In the genomic region with DNA sequence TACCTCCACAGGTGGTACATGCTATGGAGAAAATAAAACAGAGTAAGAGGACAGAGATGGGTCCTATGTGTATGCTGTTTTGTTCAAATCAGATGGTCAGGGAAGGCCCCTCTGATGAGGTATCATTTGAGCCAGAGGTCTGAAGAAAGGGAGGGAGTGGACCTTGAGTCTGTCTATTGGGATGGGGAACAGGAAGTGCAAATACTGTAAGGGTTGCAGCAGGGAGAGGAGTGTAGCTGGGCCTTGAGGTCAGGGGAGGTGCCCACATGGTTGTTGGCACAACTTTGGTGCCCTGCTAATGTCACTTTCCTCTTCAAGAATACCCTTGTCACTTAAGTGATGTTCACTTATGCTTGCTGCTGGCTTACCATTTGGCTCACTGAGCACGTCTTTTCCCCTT, we compare ENCODE assay signal across 20 cellular contexts.
DNase-seq lines count a peak whose midpoint lies in the region; ATAC-seq and FAIRE-seq lines count a peak whose summit lies in the region.
"Had no signal": no experiment of that assay in that cellular context is flagged by ENCODE, and none has a peak within 500 bp of the region (broad histone marks: within the 10 kb centered on the region; RNA-seq: fewer than 3 reads in every experiment).

No MANE protein-coding gene starts in this region.

- no peak for ATAC-seq in activated CD8-positive, alpha-beta memory T cell treated with anti-CD3 and anti-CD28 coated beads, Interleukin-2, amount 10 ng/mL, durations not matched to agents 7 days and 5 days
- peak in 1 of 2 donors; percentile 56 for ATAC-seq in natural killer cell treated with Interleukin-12 subunit alpha and Interleukin-12 subunit beta and Interleukin-15 and Interleukin-18, amount 100 ng/mL, for 72 hours
- ATAC-seq in sciatic nerve = no peak
- ATAC-seq: gastroesophageal sphincter, K562 had no signal

- H3K27me3 Mint-ChIP-seq in activated CD8-positive, alpha-beta memory T cell treated with anti-CD3 and anti-CD28 coated beads, Interleukin-2, amount 10 ng/mL, durations not matched to agents 7 days and 5 days = no peaks in the 10 kb centered on the region
- no peaks in the 10 kb centered on the region for H3K27me3 Mint-ChIP-seq in activated naive CD8-positive, alpha-beta T cell
- no peaks in the 10 kb centered on the region for H3K27me3 Mint-ChIP-seq in natural killer cell treated with Interleukin-12 subunit alpha and Interleukin-12 subunit beta and Interleukin-15 and Interleukin-18, amount 100 ng/mL, for 72 hours

- H3K4me1 Mint-ChIP-seq in activated CD8-positive, alpha-beta memory T cell treated with anti-CD3 and anti-CD28 coated beads, Interleukin-2, amount 10 ng/mL, durations not matched to agents 7 days and 5 days = peaks cover 85% of the 10 kb centered on the region
- peaks cover 88% of the 10 kb centered on the region for H3K4me1 Mint-ChIP-seq in activated naive CD8-positive, alpha-beta T cell (ENCODE audit: low read depth)
- peaks cover 74 to 76% of the 10 kb centered on the region in 2 donors for H3K4me1 Mint-ChIP-seq in natural killer cell treated with Interleukin-12 subunit alpha and Interleukin-12 subunit beta and Interleukin-15 and Interleukin-18, amount 100 ng/mL, for 72 hours (ENCODE audit: low read depth in 2 of 2)

- H3K9me3 Mint-ChIP-seq in activated CD8-positive, alpha-beta memory T cell treated with anti-CD3 and anti-CD28 coated beads, Interleukin-2, amount 10 ng/mL, durations not matched to agents 7 days and 5 days (ENCODE audit: low read depth) = no peaks in the 10 kb centered on the region
- H3K9me3 Mint-ChIP-seq in activated naive CD8-positive, alpha-beta T cell (ENCODE audit: low read depth) = no peaks in the 10 kb centered on the region
- no peaks in the 10 kb centered on the region for H3K9me3 Mint-ChIP-seq in natural killer cell treated with Interleukin-12 subunit alpha and Interleukin-12 subunit beta and Interleukin-15 and Interleukin-18, amount 100 ng/mL, for 72 hours
- H3K9me3 Mint-ChIP-seq: CD14-positive monocyte, nephron had no signal

- peaks cover 36% of the 10 kb centered on the region for H3K36me3 Mint-ChIP-seq in activated CD8-positive, alpha-beta memory T cell treated with anti-CD3 and anti-CD28 coated beads, Interleukin-2, amount 10 ng/mL, durations not matched to agents 7 days and 5 days
- peaks cover 8% of the 10 kb centered on the region for H3K36me3 Mint-ChIP-seq in activated naive CD8-positive, alpha-beta T cell
- no peaks in the 10 kb centered on the region for H3K36me3 Mint-ChIP-seq in natural killer cell treated with Interleukin-12 subunit alpha and Interleukin-12 subunit beta and Interleukin-15 and Interleukin-18, amount 100 ng/mL, for 72 hours
- H3K36me3 Mint-ChIP-seq: CD14-positive monocyte had no signal

- DNase-seq in activated CD8-positive, alpha-beta memory T cell treated with anti-CD3 and anti-CD28 coated beads, Interleukin-2, amount 10 ng/mL, durations not matched to agents 7 days and 5 days = peak; percentile 31
- DNase-seq in activated CD8-positive, alpha-beta memory T cell treated with anti-CD3 and anti-CD28 coated beads for 24 hours = no peak
- DNase-seq in HTR-8/SVneo (ENCODE audit: insufficient read length, low spot score) (no peak), GOT3 (lab: John Stamatoyannopoulos, UW) (no peak), NCI-H187 (lab: John Stamatoyannopoulos, UW) (no peak), sciatic nerve (ENCODE audit: low spot score) (no peak)
- DNase-seq in natural killer cell treated with Interleukin-12 subunit alpha and Interleukin-12 subunit beta and Interleukin-15 and Interleukin-18, amount 100 ng/mL, for 72 hours (ENCODE audit: low spot score) = no peak
- DNase-seq: activated effector memory CD4-positive, alpha-beta T cell treated with Interleukin-2 at 50 U/mL for 16 hours; GM23248; NCI-H1930; NCI-H226; NCI-H774; right lobe of liver; Right ventricle myocardium superior; stimulated activated CD4-positive, alpha-beta T cell treated with anti-CD3 and anti-CD28 coated beads, Interleukin-15, amount 100 ng/mL, for 24 hours had no signal

- FAIRE-seq in HTR-8/SVneo (lab: Jason Lieb, UNC) = peak; percentile 98
- FAIRE-seq: K562 had no signal

- H3K4me3 Mint-ChIP-seq in activated CD8-positive, alpha-beta memory T cell treated with anti-CD3 and anti-CD28 coated beads, Interleukin-2, amount 10 ng/mL, durations not matched to agents 7 days and 5 days = peak overlapping the region; percentile 13
- peak overlapping the region; percentile 31 for H3K4me3 Mint-ChIP-seq in activated naive CD8-positive, alpha-beta T cell
- H3K4me3 Mint-ChIP-seq in natural killer cell treated with Interleukin-12 subunit alpha and Interleukin-12 subunit beta and Interleukin-15 and Interleukin-18, amount 100 ng/mL, for 72 hours = peak overlapping the region; percentile 34
- H3K4me3 Mint-ChIP-seq: CD14-positive monocyte, nephron had no signal

- peak overlapping the region; percentile 76 for H3K27ac Mint-ChIP-seq in activated CD8-positive, alpha-beta memory T cell treated with anti-CD3 and anti-CD28 coated beads, Interleukin-2, amount 10 ng/mL, durations not matched to agents 7 days and 5 days
- peak overlapping the region; percentile 90 for H3K27ac Mint-ChIP-seq in activated naive CD8-positive, alpha-beta T cell
- peak overlapping the region; percentile 67 to 85 for H3K27ac Mint-ChIP-seq in natural killer cell treated with Interleukin-12 subunit alpha and Interleukin-12 subunit beta and Interleukin-15 and Interleukin-18, amount 100 ng/mL, for 72 hours
- H3K27ac Mint-ChIP-seq: nephron had no signal

- intact Hi-C loops in sciatic nerve (cut with DNase I) = no loop called here

- CTCF ChIA-PET in activated CD8-positive, alpha-beta memory T cell treated with anti-CD3 and anti-CD28 coated beads, Interleukin-2, amount 10 ng/mL, durations not matched to agents 7 days and 5 days (lab: Charles Lee) = interaction anchor here (0.9 kb wide), 1 partner anchor 15 kb away, joined by 3 read pairs; no protein-coding TSS in a partner anchor
